18 cellular contexts compared by ENCODE assay signal in genomic region chr1:51494138-51494830, GRCh38. TPM values are rescaled to one million over a fixed set of nuclear protein-coding genes. Genes with fewer than 3 reads are reported as not detected.
DNase-seq lines count a peak whose midpoint lies in the region; ATAC-seq and TF ChIP-seq lines count a peak whose summit lies in the region.
"Had no signal": no experiment of that assay in that cellular context is flagged by ENCODE, and none has a peak within 500 bp of the region (broad histone marks: within the 10 kb centered on the region; RNA-seq: fewer than 3 reads in every experiment).

No MANE protein-coding gene starts in this region.

- no peak overlapping the region for H3K9ac ChIP-seq in HCT116 (ENCODE audit: low read length)

- no TSS peak for BruUV-seq in Calu3 (replicated peaks; lab: Mats Ljungman, UMichigan)
- BruUV-seq in HCT116 (replicated peaks; lab: Mats Ljungman, UMichigan), result TSS peak; percentile 11

- H3K4me3 Mint-ChIP-seq in Calu3 (ENCODE audit: low read depth, unreplicated experiment), result no peak overlapping the region
- H3K4me3 Mint-ChIP-seq in central memory CD8-positive, alpha-beta T cell, result peak overlapping the region; percentile 18
- H3K4me3 Mint-ChIP-seq: HFFc6 had no signal

- no peak overlapping the region for H3K4me2 ChIP-seq in HCT116 (ENCODE audit: low read length)

- ATAC-seq in HCT116, result no peak
- no peak for ATAC-seq in central memory CD8-positive, alpha-beta T cell (replicated peaks; ENCODE audit: extremely low read depth, poor library complexity, severe bottlenecking)
- no peak for ATAC-seq in psoas muscle
- no peak for ATAC-seq in foreskin keratinocyte
- ATAC-seq: sciatic nerve had no signal

- no peaks in the 10 kb centered on the region for H3K36me3 Mint-ChIP-seq in Calu3 (ENCODE audit: insufficient read depth, unreplicated experiment)
- peaks cover 12% of the 10 kb centered on the region for H3K36me3 Mint-ChIP-seq in central memory CD8-positive, alpha-beta T cell (ENCODE audit: insufficient read depth)

- H3K27me3 ChIP-seq in HCT116 (ENCODE audit: insufficient read depth, low read length) (no peaks in the 10 kb centered on the region), psoas muscle (ENCODE audit: insufficient read depth in 3 of 3, low read length in 2 of 3) (no peaks in the 10 kb centered on the region), foreskin keratinocyte (no peaks in the 10 kb centered on the region)
- H3K27me3 ChIP-seq: testis had no signal

- H3K4me1 ChIP-seq in HCT116 (ENCODE audit: control insufficient read depth in 1 of 2, insufficient read depth in 2 of 2, low read length in 2 of 2) (peaks cover 0 to 3% of the 10 kb centered on the region in 2 experiments; a peak in 1 of 4 replicates), psoas muscle (peaks cover 66% of the 10 kb centered on the region), foreskin keratinocyte (no peaks in the 10 kb centered on the region)

- intact Hi-C loops in Calu3 (cut with micrococcal nuclease; ENCODE audit: unreplicated experiment), result no loop called here
- intact Hi-C loops in HCT116 (cut with micrococcal nuclease), result no loop called here
- intact Hi-C loops in psoas muscle (cut with DNase I), result no loop called here

- no peak overlapping the region for H2AFZ ChIP-seq in HCT116 (ENCODE audit: low read depth, low read length, poor library complexity, severe bottlenecking)

- no peaks in the 10 kb centered on the region for H3K36me3 ChIP-seq in HCT116 (ENCODE audit: control insufficient read depth in 1 of 2, insufficient read depth in 2 of 2, low read length in 2 of 2)
- H3K36me3 ChIP-seq in psoas muscle (ENCODE audit: insufficient read depth in 1 of 2, low read depth in 1 of 2), result no peaks in the 10 kb centered on the region

- TF ChIP-seq POLR2A in HCT116 (IDR thresholded peaks at IDR 0.05; ENCODE audit: borderline replicate concordance, extremely low read depth, insufficient read depth, insufficient read length), result no peak

- no peaks in the 10 kb centered on the region for H3K9me3 ChIP-seq in HCT116 (ENCODE audit: control insufficient read depth in 1 of 2, insufficient read depth in 1 of 2, low read depth in 1 of 2, low read length in 2 of 2)
- H3K9me3 ChIP-seq in psoas muscle, result no peaks in the 10 kb centered on the region
- H3K9me3 ChIP-seq: testis had no signal

- no peak for TF ChIP-seq RAD21 in HCT116 (IDR thresholded peaks at IDR 0.05; ENCODE audit: low read depth)

- WGBS in psoas muscle, 3 donors, result 33 to 68% (median 35%) methylated on average over 1 of the region's 1 CpG

- H3K9me3 Mint-ChIP-seq in Calu3 (ENCODE audit: low read depth, unreplicated experiment), result no peaks in the 10 kb centered on the region
- H3K9me3 Mint-ChIP-seq in central memory CD8-positive, alpha-beta T cell, result no peaks in the 10 kb centered on the region
- H3K9me3 Mint-ChIP-seq: HFFc6 had no signal

- H3K4me3 ChIP-seq in HCT116 (replicated peaks in 1 of 2; ENCODE audit: low read depth in 1 of 2, low read length in 2 of 2) (no peak overlapping the region), psoas muscle (no peak overlapping the region)
- H3K4me3 ChIP-seq: SK-N-MC, testis had no signal

- H3K9me2 ChIP-seq in HCT116 (ENCODE audit: insufficient read depth), result no peaks in the 10 kb centered on the region

- DNase-seq in Calu3, result no peak
- no peak for DNase-seq in HCT116 (ENCODE audit: low read depth, low spot score)
- no peak for DNase-seq in central memory CD8-positive, alpha-beta T cell (ENCODE audit: low spot score in 2 of 2)
- DNase-seq in psoas muscle, result no peak
- DNase-seq in DMS153 (lab: John Stamatoyannopoulos, UW), result no peak
- no peak for DNase-seq in activated CD4-positive, alpha-beta T cell treated with anti-CD3 and anti-CD28 coated beads, Interleukin-2, amount 50 U/mL, for 4 hours
- no peak for DNase-seq in foreskin keratinocyte
- no peak for DNase-seq in pons (ENCODE audit: low spot score)
- DNase-seq: activated CD4-positive, alpha-beta T cell treated with anti-CD3 and anti-CD28 coated beads, Interleukin-2, amount 50 U/mL, for 1 hour; activated T-cell treated with anti-CD3 and anti-CD28 coated beads for 4 hours; AML-193; HFFc6; NCI-H1436; NCI-H2171; NCI-H82; testis had no signal

- peak overlapping the region; percentile 0 for H3K27ac Mint-ChIP-seq in Calu3 (ENCODE audit: unreplicated experiment)
- H3K27ac Mint-ChIP-seq in central memory CD8-positive, alpha-beta T cell (ENCODE audit: low read depth), result peak overlapping the region; percentile 81
- H3K27ac Mint-ChIP-seq: HFFc6 had no signal

- TF ChIP-seq CTCF in Calu3 (IDR thresholded peaks at IDR 0.05; ENCODE audit: unreplicated experiment) (no peak), HCT116 (IDR thresholded peaks at IDR 0.05 in 2 of 3, conservative IDR thresholded peaks at IDR 0.05 in 1 of 3; ENCODE audit: borderline replicate concordance in 1 of 3, insufficient read depth in 1 of 3, low read depth in 2 of 3, low read length in 2 of 3) (no peak), psoas muscle (IDR thresholded peaks at IDR 0.05) (no peak), foreskin keratinocyte (conservative IDR thresholded peaks at IDR 0.05) (no peak)

- H4K20me1 ChIP-seq in HCT116 (ENCODE audit: insufficient read depth), result no peaks in the 10 kb centered on the region

- POLR2A ChIA-PET in HCT116 (lab: Charles Lee), result no interaction called here

- CTCF ChIA-PET in Calu3 (lab: Charles Lee) (no interaction called here), HCT116 (lab: Charles Lee) (no interaction called here)

- H3K79me2 ChIP-seq in HCT116 (ENCODE audit: insufficient read depth, low read length), result peaks cover 49% of the 10 kb centered on the region

- no peaks in the 10 kb centered on the region for H3K27me3 Mint-ChIP-seq in Calu3 (ENCODE audit: unreplicated experiment)
- no peaks in the 10 kb centered on the region for H3K27me3 Mint-ChIP-seq in central memory CD8-positive, alpha-beta T cell

- H3K4me1 Mint-ChIP-seq in Calu3 (ENCODE audit: low read depth, unreplicated experiment), result peaks cover 23% of the 10 kb centered on the region
- peaks cover 60% of the 10 kb centered on the region for H3K4me1 Mint-ChIP-seq in central memory CD8-positive, alpha-beta T cell

- RAD21 ChIA-PET in HCT116 (lab: Charles Lee; ENCODE audit: low non-redundant PET in 1 of 2, low total read pairs in 2 of 2, uncharacterized antibody in 2 of 2, unreplicated experiment in 2 of 2), result no interaction called here

- H3K27ac ChIP-seq in HCT116 (ENCODE audit: low read depth, low read length), result no peak overlapping the region
- peak overlapping the region; percentile 33 for H3K27ac ChIP-seq in psoas muscle
- H3K27ac ChIP-seq in foreskin keratinocyte, result no peak overlapping the region
- H3K27ac ChIP-seq: SK-N-MC, testis had no signal

TF ChIP-seq in HCT116, 20 proteins besides CTCF, POLR2A, EP300 and RAD21 (continues in another document):
- TF ChIP-seq SP1 (IDR thresholded peaks at IDR 0.05; ENCODE audit: low read depth) (no peak), EGR1 (IDR thresholded peaks at IDR 0.05; ENCODE audit: low read depth) (no peak), JUND (IDR thresholded peaks at IDR 0.05) (no peak), ELF1 (IDR thresholded peaks at IDR 0.05; ENCODE audit: borderline replicate concordance, low read depth) (no peak), POLR2AphosphoS5 (IDR thresholded peaks at IDR 0.05; ENCODE audit: low read depth, low read length) (no peak), YY1 (IDR thresholded peaks at IDR 0.05; ENCODE audit: extremely low read depth, insufficient replicate concordance, low read depth, low read length) (no peak), FOSL1 (IDR thresholded peaks at IDR 0.05; ENCODE audit: low read depth) (no peak), ATF3 (IDR thresholded peaks at IDR 0.05) (no peak), TCF7L2 (IDR thresholded peaks at IDR 0.05; ENCODE audit: borderline replicate concordance, extremely low read depth, insufficient read depth, insufficient read length) (no peak), CBX3 (IDR thresholded peaks at IDR 0.05; ENCODE audit: low read depth) (no peak), EZH2phosphoT487 (IDR thresholded peaks at IDR 0.05; ENCODE audit: borderline replicate concordance) (no peak)
- TF ChIP-seq, protein P1, sequence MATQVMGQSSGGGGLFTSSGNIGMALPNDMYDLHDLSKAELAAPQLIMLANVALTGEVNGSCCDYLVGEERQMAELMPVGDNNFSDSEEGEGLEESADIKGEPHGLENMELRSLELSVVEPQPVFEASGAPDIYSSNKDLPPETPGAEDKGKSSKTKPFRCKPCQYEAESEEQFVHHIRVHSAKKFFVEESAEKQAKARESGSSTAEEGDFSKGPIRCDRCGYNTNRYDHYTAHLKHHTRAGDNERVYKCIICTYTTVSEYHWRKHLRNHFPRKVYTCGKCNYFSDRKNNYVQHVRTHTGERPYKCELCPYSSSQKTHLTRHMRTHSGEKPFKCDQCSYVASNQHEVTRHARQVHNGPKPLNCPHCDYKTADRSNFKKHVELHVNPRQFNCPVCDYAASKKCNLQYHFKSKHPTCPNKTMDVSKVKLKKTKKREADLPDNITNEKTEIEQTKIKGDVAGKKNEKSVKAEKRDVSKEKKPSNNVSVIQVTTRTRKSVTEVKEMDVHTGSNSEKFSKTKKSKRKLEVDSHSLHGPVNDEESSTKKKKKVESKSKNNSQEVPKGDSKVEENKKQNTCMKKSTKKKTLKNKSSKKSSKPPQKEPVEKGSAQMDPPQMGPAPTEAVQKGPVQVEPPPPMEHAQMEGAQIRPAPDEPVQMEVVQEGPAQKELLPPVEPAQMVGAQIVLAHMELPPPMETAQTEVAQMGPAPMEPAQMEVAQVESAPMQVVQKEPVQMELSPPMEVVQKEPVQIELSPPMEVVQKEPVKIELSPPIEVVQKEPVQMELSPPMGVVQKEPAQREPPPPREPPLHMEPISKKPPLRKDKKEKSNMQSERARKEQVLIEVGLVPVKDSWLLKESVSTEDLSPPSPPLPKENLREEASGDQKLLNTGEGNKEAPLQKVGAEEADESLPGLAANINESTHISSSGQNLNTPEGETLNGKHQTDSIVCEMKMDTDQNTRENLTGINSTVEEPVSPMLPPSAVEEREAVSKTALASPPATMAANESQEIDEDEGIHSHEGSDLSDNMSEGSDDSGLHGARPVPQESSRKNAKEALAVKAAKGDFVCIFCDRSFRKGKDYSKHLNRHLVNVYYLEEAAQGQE (IDR thresholded peaks at IDR 0.05; ENCODE audit: low read depth), result no peak
- TF ChIP-seq, protein P2, sequence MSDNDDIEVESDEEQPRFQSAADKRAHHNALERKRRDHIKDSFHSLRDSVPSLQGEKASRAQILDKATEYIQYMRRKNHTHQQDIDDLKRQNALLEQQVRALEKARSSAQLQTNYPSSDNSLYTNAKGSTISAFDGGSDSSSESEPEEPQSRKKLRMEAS (IDR thresholded peaks at IDR 0.05), result no peak

RNA-seq across cellular contexts. Expression of gene EPS15, which starts 24.8 kb away (rescaled TPM):
- total RNA-seq in Calu3 (2022), result 50.0 and 51.2 TPM in 2 replicates
- total RNA-seq in HCT116 (2021; ENCODE audit: unreplicated experiment), result 41.2 TPM
- 18.1 and 18.6 TPM in 2 replicates for polyA plus RNA-seq in HCT116 (2012)
- total RNA-seq in psoas muscle, result 10 to 100 TPM; 42.6 to 71.9 (median 54.1) TPM
- polyA plus RNA-seq in psoas muscle, result 10 to 100 TPM in 2 of 3 donors, 1 to 10 TPM in 1; 9.8 to 46.1 (median 21.7) TPM
- total RNA-seq in foreskin keratinocyte, result 36.2 and 39.2 TPM in 2 replicates
- polyA plus RNA-seq in foreskin keratinocyte, result 8.6 and 9.1 TPM in 2 replicates
